ENCODE assay signal across 10 cellular contexts in genomic region chr5:159951387-159951786, GRCh38. TPM values are rescaled to one million over a fixed set of nuclear protein-coding genes. Genes with fewer than 3 reads are reported as not detected.
DNase-seq lines count a peak whose midpoint lies in the region; ATAC-seq and TF ChIP-seq lines count a peak whose summit lies in the region.
"Had no signal": no experiment of that assay in that cellular context is flagged by ENCODE, and none has a peak within 500 bp of the region (broad histone marks: within the 10 kb centered on the region; RNA-seq: fewer than 3 reads in every experiment).

No MANE protein-coding gene starts in this region.

- H3K27ac ChIP-seq in DND-41 (ENCODE audit: low read length) = no peak overlapping the region

- no peak overlapping the region for H3K9ac ChIP-seq in DND-41 (ENCODE audit: low read depth, low read length)

- H3K27me3 ChIP-seq in DND-41 (ENCODE audit: insufficient read depth, low read length, poor library complexity) = no peaks in the 10 kb centered on the region

- H3K4me2 ChIP-seq in DND-41 (ENCODE audit: insufficient read depth, low read length) = no peak overlapping the region

- peak; percentile 49 for TF ChIP-seq CTCF in DND-41 (IDR thresholded peaks at IDR 0.05; ENCODE audit: borderline replicate concordance, extremely low read depth, low read length, poor library complexity, severe bottlenecking)
- peak; percentile 59 for TF ChIP-seq CTCF in astrocyte of the spinal cord (IDR thresholded peaks at IDR 0.05; ENCODE audit: low read depth, low read length)

- TF ChIP-seq POLR2A in GM18505 (IDR thresholded peaks at IDR 0.05; ENCODE audit: borderline replicate concordance, extremely low read depth, insufficient read depth, insufficient read length) = no peak

- no peaks in the 10 kb centered on the region for H3K79me2 ChIP-seq in DND-41 (ENCODE audit: insufficient read depth, low read length)

- no peak overlapping the region for H2AFZ ChIP-seq in DND-41 (ENCODE audit: low read depth, low read length)

- H3K4me3 ChIP-seq in DND-41 (ENCODE audit: low read depth in 1 of 2, low read length in 2 of 2) = no peak overlapping the region
- no peak overlapping the region for H3K4me3 ChIP-seq in Jurkat, Clone E6-1 (ENCODE audit: low read length)
- no peak overlapping the region for H3K4me3 ChIP-seq in astrocyte of the spinal cord (ENCODE audit: low read depth, low read length)

- ATAC-seq in DND-41 (ENCODE audit: insufficient read depth, low read depth) = 0 out of 3 replicates have a peak, but pooled peaks have one; percentile 45
- ATAC-seq in GM18505 (IDR thresholded peaks at IDR 0.05; ENCODE audit: unreplicated experiment) = no peak

- in situ Hi-C loops in astrocyte of the spinal cord (cut with HindIII; ENCODE audit: low sequenced_read_pairs) = no loop called here

- H3K4me1 ChIP-seq in DND-41 (ENCODE audit: insufficient read depth, low read length) = no peaks in the 10 kb centered on the region

- no peaks in the 10 kb centered on the region for H3K36me3 ChIP-seq in DND-41 (ENCODE audit: insufficient read depth, low read length)

- no peaks in the 10 kb centered on the region for H4K20me1 ChIP-seq in DND-41 (ENCODE audit: insufficient read depth, low read length)

- DNase-seq in DND-41 = peak; percentile 17
- DNase-seq in Jurkat, Clone E6-1 (ENCODE audit: low read depth, low spot score) = peak; percentile 8
- peak; percentile 23 for DNase-seq in astrocyte of the spinal cord (ENCODE audit: low read depth, low spot score)
- peak; percentile 82 for DNase-seq in left kidney (ENCODE audit: low read depth, low spot score)
- no peak for DNase-seq in epidermal melanocyte (ENCODE audit: insufficient read length, low spot score)
- DNase-seq in GM19240 (ENCODE audit: insufficient read length, low spot score) = no peak
- DNase-seq in UCSD-AML1 (lab: John Stamatoyannopoulos, UW; ENCODE audit: unreplicated experiment) = no peak
- DNase-seq: activated T-cell treated with anti-CD3 and anti-CD28 coated beads, Interleukin-2, amount 50 U/mL, for 1 hour; NCI-H2227 treated with DMSO at 0.1 percent for 48 hours had no signal

- H3K9me3 ChIP-seq in DND-41 (ENCODE audit: insufficient read depth, low read length, severe bottlenecking) = no peaks in the 10 kb centered on the region

RNA-seq across cellular contexts. Expression of gene ADRA1B, which starts 35.1 kb away (rescaled TPM):
- not detected for polyA plus RNA-seq in Jurkat, Clone E6-1 (2012; ENCODE audit: insufficient read depth, insufficient read length)

RNA-seq across cellular contexts. Expression of gene TTC1, which starts 57.6 kb away (rescaled TPM):
- polyA plus RNA-seq in Jurkat, Clone E6-1 (2012; ENCODE audit: insufficient read depth, insufficient read length) = 96.8 TPM

Comparison
In these comparisons a context has a peak if more than half of its experiments do, and no peak if none do; other contexts are left out.
1. DNase-seq: peak in DND-41 (single experiment), Jurkat, Clone E6-1 (single experiment), astrocyte of the spinal cord (single experiment) and left kidney (single experiment); none in epidermal melanocyte (single experiment), GM19240 (single experiment) and UCSD-AML1 (single experiment).